In genomic region chr6:166106076-166106686, GRCh38 we compare ENCODE assay signal across 8 cellular contexts.
DNase-seq lines count a peak whose midpoint lies in the region; ATAC-seq and TF ChIP-seq lines count a peak whose summit lies in the region.

No MANE protein-coding gene starts in this region.

- intact Hi-C loops in lower lobe of right lung (cut with DNase I), result loop anchor here (10.0 kb wide), 1 partner anchor 221 kb away; no protein-coding TSS in a partner anchor

- peaks cover 13% of the 10 kb centered on the region for H3K9me3 ChIP-seq in lower lobe of right lung

- DNase-seq in AG04449 (ENCODE audit: low read depth, low spot score) (peak; percentile 10), NCI-H226 (peak; percentile 11), dermis blood vessel endothelial cell (peak; percentile 81), lower lobe of right lung (peak; percentile 63)
- DNase-seq in activated CD4-positive, alpha-beta T cell treated with anti-CD3 and anti-CD28 coated beads for 24 hours (ENCODE audit: low read depth in 2 of 2), result peak; percentile 14 to 74
- DNase-seq in stimulated activated CD8-positive, alpha-beta memory T cell treated with anti-CD3 and anti-CD28 coated beads, Interleukin-2, amount 100 ng/mL, for 1 hour (ENCODE audit: low read depth in 2 of 2), result peak; percentile 4 to 37

- no peaks in the 10 kb centered on the region for H3K4me1 ChIP-seq in lower lobe of right lung

- POLR2A ChIA-PET in AG04449 (lab: Yijun Ruan, JAX), result no interaction called here

- peak; percentile 84 for TF ChIP-seq CTCF in AG04449 (IDR thresholded peaks at IDR 0.05; ENCODE audit: insufficient read depth, low read length, missing control alignments)
- peak; percentile 83 for TF ChIP-seq CTCF in lower lobe of right lung (IDR thresholded peaks at IDR 0.05)

- peak; percentile 86 for ATAC-seq in GM18511 (IDR thresholded peaks at IDR 0.05; ENCODE audit: unreplicated experiment)
- ATAC-seq in HG03135 (IDR thresholded peaks at IDR 0.05; ENCODE audit: unreplicated experiment), result peak; percentile 73
- ATAC-seq in lower lobe of right lung, result peak; percentile 66 to 70

- H3K27me3 ChIP-seq in lower lobe of right lung (ENCODE audit: low read depth), result no peaks in the 10 kb centered on the region

- H3K36me3 ChIP-seq in lower lobe of right lung, result no peaks in the 10 kb centered on the region

- H3K4me3 ChIP-seq in AG04449 (ENCODE audit: low read depth, low read length) (no peak overlapping the region), lower lobe of right lung (no peak overlapping the region)

- CTCF ChIA-PET in AG04449 (lab: Yijun Ruan, JAX), result interaction anchor here (0.7 to 17.1 kb wide), 22 partner anchors 8 to 666 kb away, joined by 3 to 415 read pairs (median 4); no protein-coding TSS in a partner anchor

- no peak overlapping the region for H3K27ac ChIP-seq in lower lobe of right lung

Comparison
In these comparisons a context has a peak if more than half of its experiments do, and no peak if none do; other contexts are left out.
1. DNase-seq: peak in every context shown above with its lines; median percentile 81 in dermis blood vessel endothelial cell; 63 in lower lobe of right lung; 44 in activated CD4-positive, alpha-beta T cell treated with anti-CD3 and anti-CD28 coated beads for 24 hours; 20 in stimulated activated CD8-positive, alpha-beta memory T cell treated with anti-CD3 and anti-CD28 coated beads, Interleukin-2, amount 100 ng/mL, for 1 hour; 11 in NCI-H226; 10 in AG04449.